ENCODE assay signal across 14 cellular contexts in genomic region chr18:59446012-59446411, GRCh38.
A peak's percentile ranks its signal among the peaks of the same experiment; 100 is the strongest.
DNase-seq lines count a peak whose midpoint lies in the region; ATAC-seq and TF ChIP-seq lines count a peak whose summit lies in the region.
"Had no signal": no experiment of that assay in that cellular context is flagged by ENCODE, and none has a peak within 500 bp of the region (broad histone marks: within the 10 kb centered on the region; RNA-seq: fewer than 3 reads in every experiment).

No MANE protein-coding gene starts in this region.

- H3K27ac Mint-ChIP-seq in naive thymus-derived CD4-positive, alpha-beta T cell = no peak overlapping the region
- H3K27ac Mint-ChIP-seq: activated naive CD4-positive, alpha-beta T cell treated with anti-CD3 and anti-CD28 coated beads, Interleukin-2, amount 10 ng/mL, durations not matched to agents 7 days and 5 days; CD8-positive, alpha-beta T cell; mesothelial cell of epicardium; T-helper 17 cell had no signal

- H3K27ac ChIP-seq in liver (ENCODE audit: low read depth in 1 of 2, low read length in 2 of 2) (no peak overlapping the region), psoas muscle (no peak overlapping the region)
- H3K27ac ChIP-seq in naive thymus-derived CD4-positive, alpha-beta T cell (ENCODE audit: low read depth, low read length) = no peak overlapping the region
- H3K27ac ChIP-seq: heart right ventricle had no signal

- H3K4me3 Mint-ChIP-seq in naive thymus-derived CD4-positive, alpha-beta T cell = no peak overlapping the region
- H3K4me3 Mint-ChIP-seq: activated naive CD4-positive, alpha-beta T cell treated with anti-CD3 and anti-CD28 coated beads, Interleukin-2, amount 10 ng/mL, durations not matched to agents 7 days and 5 days; CD8-positive, alpha-beta T cell; mesothelial cell of epicardium; T-helper 17 cell had no signal

- no peaks in the 10 kb centered on the region for H3K4me1 Mint-ChIP-seq in naive thymus-derived CD4-positive, alpha-beta T cell
- H3K4me1 Mint-ChIP-seq: activated naive CD4-positive, alpha-beta T cell treated with anti-CD3 and anti-CD28 coated beads, Interleukin-2, amount 10 ng/mL, durations not matched to agents 7 days and 5 days; mesothelial cell of epicardium; T-helper 17 cell had no signal

- CTCF ChIA-PET in naive thymus-derived CD4-positive, alpha-beta T cell (lab: Charles Lee) = no interaction called here

- H3K36me3 ChIP-seq in liver (ENCODE audit: control insufficient read depth in 4 of 4, insufficient read depth in 3 of 4, low read depth in 1 of 4, low read length in 3 of 4) (no peaks in the 10 kb centered on the region), psoas muscle (ENCODE audit: insufficient read depth in 1 of 2, low read depth in 1 of 2) (no peaks in the 10 kb centered on the region)
- H3K36me3 ChIP-seq in naive thymus-derived CD4-positive, alpha-beta T cell (ENCODE audit: control insufficient read depth in 2 of 3, insufficient read depth in 3 of 3, low read length in 3 of 3) = no peaks in the 10 kb centered on the region
- H3K36me3 ChIP-seq: heart right ventricle had no signal

- H3K27me3 ChIP-seq in liver (ENCODE audit: control insufficient read depth in 4 of 4, insufficient read depth in 4 of 4, low read length in 3 of 4) = no peaks in the 10 kb centered on the region
- no peaks in the 10 kb centered on the region for H3K27me3 ChIP-seq in naive thymus-derived CD4-positive, alpha-beta T cell (ENCODE audit: control insufficient read depth in 2 of 2, insufficient read depth in 2 of 2, low read length in 2 of 2)
- no peaks in the 10 kb centered on the region for H3K27me3 ChIP-seq in psoas muscle (ENCODE audit: insufficient read depth in 3 of 3, low read length in 2 of 3)
- H3K27me3 ChIP-seq: heart right ventricle had no signal

- H3K9ac ChIP-seq in liver (ENCODE audit: low read depth in 1 of 2, low read length in 2 of 2) = no peak overlapping the region

- WGBS in liver = 27% methylated on average over 1 of the region's 1 CpG
- 9 to 13% (median 10%) methylated on average over 1 of the region's 1 CpG for WGBS in psoas muscle, 3 donors

- H3K27me3 Mint-ChIP-seq in naive thymus-derived CD4-positive, alpha-beta T cell = peaks cover 0 to 17% (median 2%) of the 10 kb centered on the region in 5 donors

- ATAC-seq in HG03095 (IDR thresholded peaks at IDR 0.05; ENCODE audit: unreplicated experiment) (no peak), psoas muscle (no peak)
- no peak for ATAC-seq in naive thymus-derived CD4-positive, alpha-beta T cell
- ATAC-seq: CD8-positive, alpha-beta T cell; T-helper 17 cell had no signal

- H3K4me3 ChIP-seq in liver (ENCODE audit: low read depth in 1 of 3, low read length in 3 of 3) (no peak overlapping the region), psoas muscle (no peak overlapping the region)
- no peak overlapping the region for H3K4me3 ChIP-seq in naive thymus-derived CD4-positive, alpha-beta T cell (ENCODE audit: low read length)
- H3K4me3 ChIP-seq: heart right ventricle had no signal

- peaks cover 0 to 13% (median 0%) of the 10 kb centered on the region in 11 donors for H3K9me3 Mint-ChIP-seq in naive thymus-derived CD4-positive, alpha-beta T cell
- H3K9me3 Mint-ChIP-seq: activated naive CD4-positive, alpha-beta T cell treated with anti-CD3 and anti-CD28 coated beads, Interleukin-2, amount 10 ng/mL, durations not matched to agents 7 days and 5 days; CD8-positive, alpha-beta T cell had no signal

- no peak for TF ChIP-seq RAD21 in liver (IDR thresholded peaks at IDR 0.05)

- intact Hi-C loops in naive thymus-derived CD4-positive, alpha-beta T cell (cut with micrococcal nuclease) = no loop called here
- intact Hi-C loops in psoas muscle (cut with DNase I) = no loop called here

- H3K4me1 ChIP-seq in liver (ENCODE audit: control insufficient read depth in 4 of 4, insufficient read depth in 4 of 4, low read length in 3 of 4) = no peaks in the 10 kb centered on the region
- H3K4me1 ChIP-seq in naive thymus-derived CD4-positive, alpha-beta T cell (ENCODE audit: control insufficient read depth in 2 of 2, insufficient read depth in 2 of 2, low read length in 2 of 2) = no peaks in the 10 kb centered on the region
- H3K4me1 ChIP-seq in psoas muscle = no peaks in the 10 kb centered on the region
- H3K4me1 ChIP-seq: heart right ventricle had no signal

- no peak for TF ChIP-seq CTCF in liver (IDR thresholded peaks at IDR 0.05; ENCODE audit: low read depth, low read length, missing input control)
- no peak for TF ChIP-seq CTCF in psoas muscle (IDR thresholded peaks at IDR 0.05)

- POLR2A ChIA-PET in naive thymus-derived CD4-positive, alpha-beta T cell (lab: Charles Lee) = no interaction called here

- DNase-seq in GM04504 (ENCODE audit: low read depth) (peak; percentile 16), OCI-M1 (lab: John Stamatoyannopoulos, UW) (peak; percentile 16), dermis blood vessel endothelial cell (peak; percentile 38), GM19240 (ENCODE audit: insufficient read length, low spot score) (no peak), psoas muscle (no peak)
- no peak for DNase-seq in naive thymus-derived CD4-positive, alpha-beta T cell
- DNase-seq: activated naive CD4-positive, alpha-beta T cell treated with anti-CD3 and anti-CD28 coated beads, Interleukin-2, amount 10 ng/mL, durations not matched to agents 7 days and 5 days; CD8-positive, alpha-beta T cell; heart right ventricle; NCI-H1694 treated with DMSO at 0.1 percent for 48 hours; T-helper 17 cell had no signal

- peaks cover 0 to 3% (median 1%) of the 10 kb centered on the region in 4 donors for H3K9me3 ChIP-seq in liver (ENCODE audit: control insufficient read depth in 4 of 4, low read length in 3 of 4)
- H3K9me3 ChIP-seq in naive thymus-derived CD4-positive, alpha-beta T cell (ENCODE audit: control insufficient read depth in 2 of 3, low read length in 3 of 3) = no peaks in the 10 kb centered on the region
- H3K9me3 ChIP-seq in psoas muscle = no peaks in the 10 kb centered on the region

- no peaks in the 10 kb centered on the region for H3K36me3 Mint-ChIP-seq in naive thymus-derived CD4-positive, alpha-beta T cell
- H3K36me3 Mint-ChIP-seq: activated naive CD4-positive, alpha-beta T cell treated with anti-CD3 and anti-CD28 coated beads, Interleukin-2, amount 10 ng/mL, durations not matched to agents 7 days and 5 days; CD8-positive, alpha-beta T cell had no signal

TF ChIP-seq in liver, 16 proteins besides CTCF, POLR2A, EP300 and RAD21:
- peak; percentile 56 for TF ChIP-seq REST (IDR thresholded peaks at IDR 0.05)
- no peak for TF ChIP-seq ATF3 (IDR thresholded peaks at IDR 0.05)

Comparison
In these comparisons a context has a peak if more than half of its experiments do, and no peak if none do; other contexts are left out.
1. DNase-seq: peak in GM04504 (single experiment), OCI-M1 (single experiment) and dermis blood vessel endothelial cell (single experiment); none in GM19240 (single experiment), naive thymus-derived CD4-positive, alpha-beta T cell (0 of 9) and psoas muscle (0 of 2).